ENCODE assay signal across 9 cellular contexts in genomic region chr22:37634505-37635002, GRCh38. TPM values are rescaled to one million over a fixed set of nuclear protein-coding genes. Genes with fewer than 3 reads are reported as not detected.
DNase-seq lines count a peak whose midpoint lies in the region; ATAC-seq and TF ChIP-seq lines count a peak whose summit lies in the region.
"Had no signal": no experiment of that assay in that cellular context is flagged by ENCODE, and none has a peak within 500 bp of the region (broad histone marks: within the 10 kb centered on the region; RNA-seq: fewer than 3 reads in every experiment).

No MANE protein-coding gene starts in this region.

- H3K4me1 ChIP-seq in liver (ENCODE audit: control insufficient read depth in 4 of 4, insufficient read depth in 4 of 4, low read length in 3 of 4): peaks cover 9 to 59% (median 41%) of the 10 kb centered on the region in 4 donors
- H3K4me1 ChIP-seq in urinary bladder (ENCODE audit: insufficient read depth): no peaks in the 10 kb centered on the region

- H3K9ac ChIP-seq in liver (ENCODE audit: low read depth in 1 of 2, low read length in 2 of 2): no peak overlapping the region

- intact Hi-C loops in Right ventricle myocardium superior (cut with DNase I): no loop called here
- intact Hi-C loops in Right ventricle myocardium inferior (cut with DNase I): no loop called here

- no peaks in the 10 kb centered on the region for H3K9me3 Mint-ChIP-seq in activated naive CD8-positive, alpha-beta T cell treated with anti-CD3 and anti-CD28 coated beads, Interleukin-2, amount 50 U/mL, for 24 hours

- no peaks in the 10 kb centered on the region for H3K27me3 ChIP-seq in liver (ENCODE audit: control insufficient read depth in 4 of 4, insufficient read depth in 4 of 4, low read length in 3 of 4)

- 72% methylated on average over 6 of the region's 6 CpGs for WGBS in liver
- 18% methylated on average over 6 of the region's 6 CpGs for WGBS in urinary bladder

- no peak for TF ChIP-seq RAD21 in liver (IDR thresholded peaks at IDR 0.05)

- no peaks in the 10 kb centered on the region for H3K9me3 ChIP-seq in liver (ENCODE audit: control insufficient read depth in 4 of 4, low read length in 3 of 4)

- peak overlapping the region; percentile 73 for H3K4me3 Mint-ChIP-seq in activated naive CD8-positive, alpha-beta T cell treated with anti-CD3 and anti-CD28 coated beads, Interleukin-2, amount 50 U/mL, for 24 hours

- peak overlapping the region; percentile 86 for H3K27ac Mint-ChIP-seq in activated naive CD8-positive, alpha-beta T cell treated with anti-CD3 and anti-CD28 coated beads, Interleukin-2, amount 50 U/mL, for 24 hours

- ATAC-seq in Right ventricle myocardium superior (ENCODE audit: poor library complexity): peak; percentile 6
- no peak for ATAC-seq in Right ventricle myocardium inferior
- no peak for ATAC-seq in activated naive CD8-positive, alpha-beta T cell treated with anti-CD3 and anti-CD28 coated beads, Interleukin-2, amount 50 U/mL, for 24 hours
- no peak for ATAC-seq in GM18870 (IDR thresholded peaks at IDR 0.05; ENCODE audit: unreplicated experiment)

- no peak for DNase-seq in Right ventricle myocardium superior
- no peak for DNase-seq in Right ventricle myocardium inferior (ENCODE audit: missing footprints)
- no peak for DNase-seq in activated naive CD8-positive, alpha-beta T cell treated with anti-CD3 and anti-CD28 coated beads, Interleukin-2, amount 50 U/mL, for 24 hours
- DNase-seq in hepatic stellate cell (ENCODE audit: low spot score): no peak
- DNase-seq in activated CD4-positive, CD25-positive, alpha-beta regulatory T cell (lab: John Stamatoyannopoulos, UW): no peak

- H3K4me1 Mint-ChIP-seq in activated naive CD8-positive, alpha-beta T cell treated with anti-CD3 and anti-CD28 coated beads, Interleukin-2, amount 50 U/mL, for 24 hours: peaks cover 75% of the 10 kb centered on the region

- H3K4me3 ChIP-seq in liver (ENCODE audit: low read depth in 1 of 3, low read length in 3 of 3): no peak overlapping the region
- no peak overlapping the region for H3K4me3 ChIP-seq in urinary bladder (ENCODE audit: low read depth, low read length)

- H3K27me3 Mint-ChIP-seq in activated naive CD8-positive, alpha-beta T cell treated with anti-CD3 and anti-CD28 coated beads, Interleukin-2, amount 50 U/mL, for 24 hours: no peaks in the 10 kb centered on the region

- H3K36me3 ChIP-seq in liver (ENCODE audit: control insufficient read depth in 4 of 4, insufficient read depth in 3 of 4, low read depth in 1 of 4, low read length in 3 of 4) (peaks cover 0 to 5% (median 2%) of the 10 kb centered on the region in 4 donors), urinary bladder (ENCODE audit: insufficient read depth) (no peaks in the 10 kb centered on the region)

- TF ChIP-seq CTCF in liver (IDR thresholded peaks at IDR 0.05; ENCODE audit: low read depth, low read length, missing input control): no peak

- peak overlapping the region; percentile 80 to 84 for H3K27ac ChIP-seq in liver (ENCODE audit: low read depth in 1 of 2, low read length in 2 of 2)
- H3K27ac ChIP-seq in urinary bladder (ENCODE audit: low read depth): peak overlapping the region; percentile 77

- H3K36me3 Mint-ChIP-seq in activated naive CD8-positive, alpha-beta T cell treated with anti-CD3 and anti-CD28 coated beads, Interleukin-2, amount 50 U/mL, for 24 hours (ENCODE audit: low read depth): peaks cover 2% of the 10 kb centered on the region

TF ChIP-seq in liver, 16 proteins besides CTCF, POLR2A, EP300 and RAD21:
- TF ChIP-seq, protein P1, sequence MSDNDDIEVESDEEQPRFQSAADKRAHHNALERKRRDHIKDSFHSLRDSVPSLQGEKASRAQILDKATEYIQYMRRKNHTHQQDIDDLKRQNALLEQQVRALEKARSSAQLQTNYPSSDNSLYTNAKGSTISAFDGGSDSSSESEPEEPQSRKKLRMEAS (IDR thresholded peaks at IDR 0.05): no peak
- no peak for TF ChIP-seq FOXA2 (IDR thresholded peaks at IDR 0.05)
- TF ChIP-seq JUND (IDR thresholded peaks at IDR 0.05): no peak
- TF ChIP-seq YY1 (IDR thresholded peaks at IDR 0.05): no peak
- TF ChIP-seq SP1 (IDR thresholded peaks at IDR 0.05): no peak
- no peak for TF ChIP-seq ZBTB33 (IDR thresholded peaks at IDR 0.05)
- no peak for TF ChIP-seq GABPA (IDR thresholded peaks at IDR 0.05 in 1 of 2, conservative IDR thresholded peaks at IDR 0.05 in 1 of 2)
- no peak for TF ChIP-seq RXRA (IDR thresholded peaks at IDR 0.05)
- TF ChIP-seq FOXA1 (IDR thresholded peaks at IDR 0.05): no peak
- TF ChIP-seq HNF4G (IDR thresholded peaks at IDR 0.05): no peak
- TF ChIP-seq TAF1 (conservative IDR thresholded peaks at IDR 0.05): no peak
- TF ChIP-seq HNF4A (conservative IDR thresholded peaks at IDR 0.05): no peak
- no peak for TF ChIP-seq EGR1 (IDR thresholded peaks at IDR 0.05; ENCODE audit: low read depth in 2 of 2)
- no peak for TF ChIP-seq NR2F2 (IDR thresholded peaks at IDR 0.05)
- TF ChIP-seq, protein P2, sequence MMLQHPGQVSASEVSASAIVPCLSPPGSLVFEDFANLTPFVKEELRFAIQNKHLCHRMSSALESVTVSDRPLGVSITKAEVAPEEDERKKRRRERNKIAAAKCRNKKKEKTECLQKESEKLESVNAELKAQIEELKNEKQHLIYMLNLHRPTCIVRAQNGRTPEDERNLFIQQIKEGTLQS (IDR thresholded peaks at IDR 0.05): no peak
- TF ChIP-seq, protein P3, sequence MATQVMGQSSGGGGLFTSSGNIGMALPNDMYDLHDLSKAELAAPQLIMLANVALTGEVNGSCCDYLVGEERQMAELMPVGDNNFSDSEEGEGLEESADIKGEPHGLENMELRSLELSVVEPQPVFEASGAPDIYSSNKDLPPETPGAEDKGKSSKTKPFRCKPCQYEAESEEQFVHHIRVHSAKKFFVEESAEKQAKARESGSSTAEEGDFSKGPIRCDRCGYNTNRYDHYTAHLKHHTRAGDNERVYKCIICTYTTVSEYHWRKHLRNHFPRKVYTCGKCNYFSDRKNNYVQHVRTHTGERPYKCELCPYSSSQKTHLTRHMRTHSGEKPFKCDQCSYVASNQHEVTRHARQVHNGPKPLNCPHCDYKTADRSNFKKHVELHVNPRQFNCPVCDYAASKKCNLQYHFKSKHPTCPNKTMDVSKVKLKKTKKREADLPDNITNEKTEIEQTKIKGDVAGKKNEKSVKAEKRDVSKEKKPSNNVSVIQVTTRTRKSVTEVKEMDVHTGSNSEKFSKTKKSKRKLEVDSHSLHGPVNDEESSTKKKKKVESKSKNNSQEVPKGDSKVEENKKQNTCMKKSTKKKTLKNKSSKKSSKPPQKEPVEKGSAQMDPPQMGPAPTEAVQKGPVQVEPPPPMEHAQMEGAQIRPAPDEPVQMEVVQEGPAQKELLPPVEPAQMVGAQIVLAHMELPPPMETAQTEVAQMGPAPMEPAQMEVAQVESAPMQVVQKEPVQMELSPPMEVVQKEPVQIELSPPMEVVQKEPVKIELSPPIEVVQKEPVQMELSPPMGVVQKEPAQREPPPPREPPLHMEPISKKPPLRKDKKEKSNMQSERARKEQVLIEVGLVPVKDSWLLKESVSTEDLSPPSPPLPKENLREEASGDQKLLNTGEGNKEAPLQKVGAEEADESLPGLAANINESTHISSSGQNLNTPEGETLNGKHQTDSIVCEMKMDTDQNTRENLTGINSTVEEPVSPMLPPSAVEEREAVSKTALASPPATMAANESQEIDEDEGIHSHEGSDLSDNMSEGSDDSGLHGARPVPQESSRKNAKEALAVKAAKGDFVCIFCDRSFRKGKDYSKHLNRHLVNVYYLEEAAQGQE (IDR thresholded peaks at IDR 0.05): no peak

RNA-seq across cellular contexts. Expression of gene SH3BP1, which starts 4.9 kb away (rescaled TPM):
- total RNA-seq in Right ventricle myocardium superior: 1.9 TPM
- total RNA-seq in Right ventricle myocardium inferior: 1.5 TPM
- total RNA-seq in liver: 1 to 10 TPM; 3.8 to 8.2 TPM
- polyA plus RNA-seq in liver: 1 to 10 TPM in 1 of 2 donors, under 1 TPM in 1; 0.24 to 1.7 TPM
- 10.9 TPM for total RNA-seq in urinary bladder
- 11.3 TPM for polyA plus RNA-seq in urinary bladder
- total RNA-seq: myocyte had no signal

RNA-seq across cellular contexts. Expression of gene PDXP, which starts 24.0 kb away (rescaled TPM):
- total RNA-seq in Right ventricle myocardium superior (17.6 TPM), Right ventricle myocardium inferior (21.4 TPM), liver (10 to 100 TPM; 23.4 to 32.4 TPM), urinary bladder (3.2 TPM)
- polyA plus RNA-seq in liver (10 to 100 TPM; 24.7 to 42.2 TPM), urinary bladder (15.1 TPM)

RNA-seq across cellular contexts. Expression of gene GGA1, which starts 25.9 kb away (rescaled TPM):
- 22.3 TPM for total RNA-seq in Right ventricle myocardium superior
- 26.7 TPM for total RNA-seq in Right ventricle myocardium inferior
- total RNA-seq in liver: 10 to 100 TPM; 17.4 to 26.4 TPM
- 10 to 100 TPM; 15.1 to 18.2 TPM for polyA plus RNA-seq in liver
- 29.3 TPM for total RNA-seq in urinary bladder
- polyA plus RNA-seq in urinary bladder: 45.4 TPM

RNA-seq across cellular contexts. Expression of gene LGALS1, which starts 40.9 kb away (rescaled TPM):
- total RNA-seq in Right ventricle myocardium superior (1,068 TPM), Right ventricle myocardium inferior (1,345 TPM), liver (10 to 100 TPM; 35.6 to 74.9 TPM), urinary bladder (1,499 TPM)
- polyA plus RNA-seq in liver (100 to 1,000 TPM; 108 to 138 TPM), urinary bladder (1,781 TPM)

RNA-seq across cellular contexts. Expression of gene NOL12, which starts 51.6 kb away (rescaled TPM):
- total RNA-seq in Right ventricle myocardium superior (14.3 TPM), Right ventricle myocardium inferior (14.1 TPM), liver (10 to 100 TPM; 11.3 to 16.5 TPM), urinary bladder (8.7 TPM)
- polyA plus RNA-seq in liver (10 to 100 TPM in 1 of 2 donors, 1 to 10 TPM in 1; 6.9 to 11.6 TPM), urinary bladder (17.9 TPM)
